8 cellular contexts compared by ENCODE assay signal in the genomic region with DNA sequence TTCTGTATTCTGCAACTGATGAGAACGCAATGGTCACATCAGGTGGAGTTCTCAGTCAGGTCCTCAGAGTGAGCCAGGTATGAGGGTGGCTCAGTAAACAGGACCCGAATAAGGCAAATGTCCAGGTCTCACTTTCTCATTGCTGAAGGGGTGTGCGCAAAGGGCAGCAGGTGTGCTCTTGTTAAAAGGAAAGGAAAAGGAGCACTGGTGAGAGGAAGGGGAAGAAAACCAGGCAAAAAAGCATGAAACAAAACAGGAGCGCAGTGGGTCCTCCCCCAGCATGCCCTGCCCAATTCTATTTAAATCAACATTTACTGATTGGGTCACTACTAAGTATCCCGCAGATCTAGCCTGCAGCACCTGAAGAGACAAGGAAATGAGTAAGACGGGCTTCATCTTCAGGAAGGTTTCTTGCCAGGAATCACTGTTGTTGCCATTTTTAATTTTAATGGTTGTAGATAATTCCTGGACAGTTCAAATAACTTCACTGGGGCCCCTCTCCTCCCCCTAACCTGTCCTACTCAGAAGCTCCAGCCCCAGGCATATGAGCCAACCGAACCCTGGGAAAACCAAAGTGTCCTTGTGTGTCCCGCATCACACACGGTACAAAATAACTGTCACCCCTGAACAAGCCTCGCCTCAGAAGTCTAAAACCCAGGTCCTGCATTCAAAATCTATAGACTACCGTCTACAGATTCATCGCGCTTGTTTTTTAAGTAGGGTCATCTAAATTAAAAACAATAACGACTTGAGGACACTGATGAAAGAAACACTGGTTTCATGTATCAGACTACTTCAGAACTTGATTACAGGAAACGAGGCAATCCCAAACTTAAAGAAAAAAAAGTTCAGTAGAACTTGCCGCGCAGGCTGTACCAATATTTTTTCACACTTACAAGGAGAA. TPM values are rescaled to one million over a fixed set of nuclear protein-coding genes. Genes with fewer than 3 reads are reported as not detected.
DNase-seq lines count a peak whose midpoint lies in the region; ATAC-seq and TF ChIP-seq lines count a peak whose summit lies in the region.

No MANE protein-coding gene starts in this region.

- CTCF ChIA-PET in Calu3 (lab: Charles Lee): interaction anchor here (0.6 to 4.7 kb wide), 8 partner anchors 8 to 616 kb away, joined by 3 to 27 read pairs (median 6); no protein-coding TSS in a partner anchor

- peak overlapping the region; percentile 71 for H3K9ac ChIP-seq in NT2/D1 (ENCODE audit: insufficient read length, low read depth)

- intact Hi-C loops in Calu3 (cut with micrococcal nuclease; ENCODE audit: unreplicated experiment): loop anchor here (1.0 to 5.0 kb wide), 2 partner anchors 84 to 191 kb away; a partner anchor contains a TSS

- H3K36me3 Mint-ChIP-seq in Calu3 (ENCODE audit: insufficient read depth, unreplicated experiment): peaks cover 34% of the 10 kb centered on the region
- no peaks in the 10 kb centered on the region for H3K36me3 Mint-ChIP-seq in naive thymus-derived CD8-positive, alpha-beta T cell

- no peaks in the 10 kb centered on the region for H3K36me3 ChIP-seq in NT2/D1 (ENCODE audit: insufficient read depth, insufficient read length, low read length)
- no peaks in the 10 kb centered on the region for H3K36me3 ChIP-seq in effector memory CD4-positive, alpha-beta T cell (ENCODE audit: control insufficient read depth, insufficient read depth, low read length)

- peaks cover 49% of the 10 kb centered on the region for H3K4me1 Mint-ChIP-seq in Calu3 (ENCODE audit: low read depth, unreplicated experiment)
- peaks cover 16 to 54% (median 38%) of the 10 kb centered on the region in 4 donors for H3K4me1 Mint-ChIP-seq in naive thymus-derived CD8-positive, alpha-beta T cell

- ATAC-seq in GM21515 (IDR thresholded peaks at IDR 0.05; ENCODE audit: unreplicated experiment) (peak; percentile 22), omental fat pad (ENCODE audit: low FRiP score) (no peak)
- ATAC-seq in naive thymus-derived CD8-positive, alpha-beta T cell: no peak

- H3K27me3 Mint-ChIP-seq in Calu3 (ENCODE audit: unreplicated experiment): no peaks in the 10 kb centered on the region
- H3K27me3 Mint-ChIP-seq in naive thymus-derived CD8-positive, alpha-beta T cell: peaks cover 0 to 2% (median 0%) of the 10 kb centered on the region in 5 donors

- no peak for TF ChIP-seq CTCF in Calu3 (IDR thresholded peaks at IDR 0.05; ENCODE audit: unreplicated experiment)
- no peak for TF ChIP-seq CTCF in omental fat pad (IDR thresholded peaks at IDR 0.05)

- BruUV-seq in Calu3 (replicated peaks; lab: Mats Ljungman, UMichigan): TSS peak; percentile 54

- H3K4me3 ChIP-seq in NT2/D1 (ENCODE audit: insufficient read length, low read depth): peak overlapping the region; percentile 72
- H3K4me3 ChIP-seq in effector memory CD4-positive, alpha-beta T cell (ENCODE audit: insufficient read depth, low read depth, low read length, poor library complexity, severe bottlenecking): peak overlapping the region; percentile 79

- H3K4me1 ChIP-seq in NT2/D1 (ENCODE audit: insufficient read depth, insufficient read length): no peaks in the 10 kb centered on the region
- H3K4me1 ChIP-seq in effector memory CD4-positive, alpha-beta T cell (ENCODE audit: control insufficient read depth, insufficient read depth, low read length, poor library complexity, severe bottlenecking): peaks cover 28% of the 10 kb centered on the region

- H3K4me3 Mint-ChIP-seq in Calu3 (ENCODE audit: low read depth, unreplicated experiment): peak overlapping the region; percentile 86
- peak overlapping the region; percentile 83 to 97 (median 92) for H3K4me3 Mint-ChIP-seq in naive thymus-derived CD8-positive, alpha-beta T cell

- peaks cover 5% of the 10 kb centered on the region for H3K27me3 ChIP-seq in NT2/D1 (ENCODE audit: insufficient read depth, insufficient read length)
- no peaks in the 10 kb centered on the region for H3K27me3 ChIP-seq in effector memory CD4-positive, alpha-beta T cell (replicated peaks; ENCODE audit: control insufficient read depth, insufficient read depth, low read length, poor library complexity, severe bottlenecking)

- H3K9me3 Mint-ChIP-seq in Calu3 (ENCODE audit: low read depth, unreplicated experiment): no peaks in the 10 kb centered on the region
- no peaks in the 10 kb centered on the region for H3K9me3 Mint-ChIP-seq in naive thymus-derived CD8-positive, alpha-beta T cell

- POLR2A ChIA-PET in naive thymus-derived CD8-positive, alpha-beta T cell (lab: Charles Lee): interaction anchor here (0.5 kb wide), 1 partner anchor 401 kb away, joined by 3 read pairs; no protein-coding TSS in a partner anchor

- peak overlapping the region; percentile 62 for H3K27ac Mint-ChIP-seq in Calu3 (ENCODE audit: unreplicated experiment)
- H3K27ac Mint-ChIP-seq in naive thymus-derived CD8-positive, alpha-beta T cell: peak overlapping the region; percentile 20 to 94 (median 76)

- DNase-seq in Calu3 (peak; percentile 54), NT2/D1 (ENCODE audit: low read depth, low spot score) (no peak), SHP77 (lab: John Stamatoyannopoulos, UW) (no peak), T-helper 9 cell (no peak), omental fat pad (ENCODE audit: low spot score) (no peak)
- DNase-seq in effector memory CD4-positive, alpha-beta T cell: no peak
- DNase-seq in naive thymus-derived CD8-positive, alpha-beta T cell: no peak

- peak overlapping the region; percentile 68 for H3K27ac ChIP-seq in effector memory CD4-positive, alpha-beta T cell (ENCODE audit: insufficient read depth, low read length, poor library complexity, severe bottlenecking)

- H3K9me3 ChIP-seq in NT2/D1 (ENCODE audit: insufficient read depth, low read length): no peaks in the 10 kb centered on the region
- H3K9me3 ChIP-seq in effector memory CD4-positive, alpha-beta T cell (ENCODE audit: control insufficient read depth, low read length): no peaks in the 10 kb centered on the region

RNA-seq across cellular contexts. Expression of a gene that starts 1.0 kb away (rescaled TPM):
- total RNA-seq in Calu3 (2022) (39.9 and 47.8 TPM in 2 replicates), omental fat pad (10 to 100 TPM in 1 of 4 donors, 1 to 10 TPM in 3; 6.6 to 10.2 (median 7.0) TPM)
- 1 to 10 TPM; 3.0 to 3.5 TPM for total RNA-seq in naive thymus-derived CD8-positive, alpha-beta T cell
- under 1 TPM; 0.14 to 0.60 (median 0.27) TPM for polyA plus RNA-seq in naive thymus-derived CD8-positive, alpha-beta T cell
